Comparison of ENCODE assay signal across 21 cellular contexts in genomic region chr5:23445573-23445972, GRCh38.
DNase-seq lines count a peak whose midpoint lies in the region; ATAC-seq and TF ChIP-seq lines count a peak whose summit lies in the region.
"Had no signal": no experiment of that assay in that cellular context is flagged by ENCODE, and none has a peak within 500 bp of the region (broad histone marks: within the 10 kb centered on the region; RNA-seq: fewer than 3 reads in every experiment).

No MANE protein-coding gene starts in this region.

- no peak overlapping the region for H3K9ac ChIP-seq in GM23248
- H3K9ac ChIP-seq: BLaER1 had no signal

- no peaks in the 10 kb centered on the region for H3K79me2 ChIP-seq in GM23248 (ENCODE audit: insufficient read depth)

- no peak overlapping the region for H3K4me2 ChIP-seq in GM23248 (ENCODE audit: unreplicated experiment)
- H3K4me2 ChIP-seq: BLaER1 had no signal

- no peak overlapping the region for H2AFZ ChIP-seq in GM23248

- no peaks in the 10 kb centered on the region for H3F3A ChIP-seq in GM23248 (ENCODE audit: insufficient read depth)

- no peaks in the 10 kb centered on the region for H3K27me3 ChIP-seq in GM23248 (replicated peaks; ENCODE audit: insufficient read depth)
- H3K27me3 ChIP-seq in foreskin keratinocyte = no peaks in the 10 kb centered on the region
- H3K27me3 ChIP-seq: BLaER1 had no signal

- TF ChIP-seq CTCF in RWPE1 (conservative IDR thresholded peaks at IDR 0.05; ENCODE audit: low read depth) = no peak
- TF ChIP-seq CTCF in choroid plexus epithelial cell (conservative IDR thresholded peaks at IDR 0.05; ENCODE audit: low read depth, low read length) = no peak
- no peak for TF ChIP-seq CTCF in foreskin keratinocyte (conservative IDR thresholded peaks at IDR 0.05)

- H3K27ac ChIP-seq in GM23248 (no peak overlapping the region), RWPE1 (no peak overlapping the region), foreskin keratinocyte (no peak overlapping the region)
- H3K27ac ChIP-seq: BLaER1 had no signal

- no peaks in the 10 kb centered on the region for H3K9me3 ChIP-seq in GM23248 (ENCODE audit: low read depth)
- H3K9me3 ChIP-seq: BLaER1 had no signal

- no peak overlapping the region for H3K4me3 ChIP-seq in GM23248
- H3K4me3 ChIP-seq in choroid plexus epithelial cell (ENCODE audit: low read depth, low read length) = no peak overlapping the region
- H3K4me3 ChIP-seq: BLaER1 had no signal

- no peaks in the 10 kb centered on the region for H4K20me1 ChIP-seq in GM23248 (ENCODE audit: insufficient read depth)
- H4K20me1 ChIP-seq: BLaER1 had no signal

- WGBS in GM23248 (ENCODE audit: low coverage in 1 of 2, low lambda C conversion rate in 2 of 2, missing lambda C conversion rate in 2 of 2), 2 experiments = 0% methylated on average over 1 of the region's 1 CpG

- no peaks in the 10 kb centered on the region for H3K9me2 ChIP-seq in GM23248 (ENCODE audit: insufficient read depth)

- H3K4me1 ChIP-seq in GM23248 (ENCODE audit: insufficient read depth) (no peaks in the 10 kb centered on the region), foreskin keratinocyte (no peaks in the 10 kb centered on the region)
- H3K4me1 ChIP-seq: BLaER1 had no signal

- POLR2A ChIA-PET in RWPE1 (lab: Yijun Ruan, JAX; ENCODE audit: low non-redundant PET) = no interaction called here

- in situ Hi-C loops in GM23248 (cut with MboI) = no loop called here

- ATAC-seq in foreskin keratinocyte (no peak), HG03457 (IDR thresholded peaks at IDR 0.05; ENCODE audit: unreplicated experiment) (no peak), HG02763 (IDR thresholded peaks at IDR 0.05; ENCODE audit: unreplicated experiment) (no peak)

- no peaks in the 10 kb centered on the region for H3K36me3 ChIP-seq in GM23248 (ENCODE audit: low read depth)
- H3K36me3 ChIP-seq: BLaER1 had no signal

- DNase-seq in GM23248 (peak; percentile 6), RWPE1 (ENCODE audit: low spot score) (peak; percentile 25), choroid plexus epithelial cell (ENCODE audit: low read depth) (peak; percentile 39), foreskin keratinocyte (peak; percentile 34 to 66), NCI-H2171 treated with DMSO at 0.1 percent for 48 hours (lab: John Stamatoyannopoulos, UW) (no peak), NCI-H1105 (lab: John Stamatoyannopoulos, UW) (no peak)
- DNase-seq: CD8-positive, alpha-beta memory T cell; DMS 273 treated with DMSO at 0.1 percent for 48 hours; GF-D8; GOT3; HFFc6; IMR-90; Kasumi-1; NCI-H1417; NCI-H187 treated with DMSO at 0.1 percent for 48 hours; NCI-H446; NCI-H69; NK-92 treated with Interleukin-12 subunit alpha and Interleukin-12 subunit beta, amount 100 ng/mL, for 24 hours had no signal

- CTCF ChIA-PET in RWPE1 (lab: Yijun Ruan, JAX) = no interaction called here

Comparison
In these comparisons a context has a peak if more than half of its experiments do, and no peak if none do; other contexts are left out.
1. DNase-seq: peak in GM23248 (single experiment), RWPE1 (single experiment), choroid plexus epithelial cell (single experiment) and foreskin keratinocyte (2 of 2); none in NCI-H2171 treated with DMSO at 0.1 percent for 48 hours (single experiment) and NCI-H1105 (single experiment).